In genomic region chr2:44495544-44495943, GRCh38 we compare ENCODE assay signal across 34 cellular contexts.
"Had no signal": no experiment of that assay in that cellular context is flagged by ENCODE, and none has a peak within 500 bp of the region (broad histone marks: within the 10 kb centered on the region; RNA-seq: fewer than 3 reads in every experiment).

No MANE protein-coding gene starts in this region.

- H3K4me3 ChIP-seq: adrenal gland, body of pancreas, breast epithelium had no signal

- ATAC-seq: activated CD8-positive, alpha-beta T cell treated with anti-CD3 and anti-CD28 coated beads for 36 hours; activated naive CD4-positive, alpha-beta T cell treated with anti-CD3 and anti-CD28 coated beads, Interleukin-2, amount 50 U/mL, for 72 hours; activated T-cell treated with anti-CD3 and anti-CD28 coated beads, Interleukin-2, amount 50 U/mL, for 4 hours; activated T-cell treated with anti-CD3 and anti-CD28 coated beads, Interleukin-2, amount 50 U/mL, for 72 hours; activated T-helper 17 cell treated with anti-CD3 and anti-CD28 coated beads, Interleukin-2, amount 50 U/mL, for 72 hours; body of pancreas had no signal

- H3K4me3 Mint-ChIP-seq: activated B cell treated with CpG ODN at 0.5 μM for 24 hours; activated CD4-positive, alpha-beta memory T cell treated with anti-CD3 and anti-CD28 coated beads for 36 hours; activated CD4-positive, alpha-beta T cell treated with anti-CD3 and anti-CD28 coated beads, Interleukin-2, amount 10 ng/mL, durations not matched to agents 24 days and 14 days; activated CD8-positive, alpha-beta T cell treated with anti-CD3 and anti-CD28 coated beads for 36 hours; activated naive CD4-positive, alpha-beta T cell treated with anti-CD3 and anti-CD28 coated beads for 36 hours; activated naive CD8-positive, alpha-beta T cell treated with anti-CD3 and anti-CD28 coated beads for 36 hours; activated T-cell treated with anti-CD3 and anti-CD28 coated beads, Interleukin-2, amount 50 U/mL, for 4 hours; activated T-cell treated with anti-CD3 and anti-CD28 coated beads, Interleukin-2, amount 50 U/mL, for 72 hours; activated T-helper 1 cell treated with anti-CD3 and anti-CD28 coated beads, Interleukin-12 subunit alpha, Interleukin-12 subunit beta, Interleukin-2, Interleukin-4 antibody, amounts not matched to agents 30 ng/mL and 10 ng/mL and 1 ng/mL, durations not matched to agents 14 hours and 24 hours and 36 hours; activated T-helper 17 cell treated with anti-CD3 and anti-CD28 coated beads, Interleukin-2, amount 50 U/mL, for 72 hours; T-helper 1 cell treated with Interleukin-12 subunit alpha and Interleukin-12 subunit beta and Interleukin-4 antibody, amounts not matched to agents 30 μg/mL and 1 μg/mL, for 36 hours; T-helper 2 cell treated with Interferon-gamma antibody and Interleukin-4, amounts not matched to agents 5 μg/mL and 100 μg/mL, for 36 hours had no signal

- H3K9me3 ChIP-seq: adrenal gland, body of pancreas, breast epithelium had no signal

- H3K36me3 Mint-ChIP-seq: activated CD4-positive, alpha-beta memory T cell treated with anti-CD3 and anti-CD28 coated beads for 36 hours had no signal

- H3K27me3 ChIP-seq: adrenal gland, body of pancreas, brain microvascular endothelial cell, breast epithelium had no signal

- DNase-seq: activated B cell treated with CpG ODN at 0.5 μM for 24 hours; activated CD4-positive, alpha-beta memory T cell treated with anti-CD3 and anti-CD28 coated beads for 36 hours; activated CD4-positive, alpha-beta T cell treated with anti-CD3 and anti-CD28 coated beads for 4 hours; activated CD4-positive, alpha-beta T cell treated with anti-CD3 and anti-CD28 coated beads, Interleukin-2, amount 10 ng/mL, durations not matched to agents 24 days and 14 days; activated CD4-positive, alpha-beta T cell treated with anti-CD3 and anti-CD28 coated beads, Interleukin-2, amount 50 U/mL, for 1 hour; activated CD4-positive, alpha-beta T cell treated with anti-CD3 and anti-CD28 coated beads, Interleukin-2, amount 50 U/mL, for 4 hours; activated CD4-positive, CD25-positive, alpha-beta regulatory T cell treated with anti-CD3 and anti-CD28 coated beads, Interleukin-2, amount 50 U/mL, for 72 hours; activated CD8-positive, alpha-beta memory T cell treated with anti-CD3 and anti-CD28 coated beads, Interleukin-2, amount 50 U/mL, for 4 hours; activated CD8-positive, alpha-beta T cell treated with anti-CD3 and anti-CD28 coated beads for 36 hours; activated effector memory CD4-positive, alpha-beta T cell treated with anti-CD3 and anti-CD28 coated beads, Interleukin-2, amount 50 U/mL, for 16 hours; activated gamma-delta T cell treated with Interleukin-2 at 50 U/mL for 16 hours; activated naive CD4-positive, alpha-beta T cell; activated naive CD4-positive, alpha-beta T cell treated with anti-CD3 and anti-CD28 coated beads for 36 hours; activated naive CD4-positive, alpha-beta T cell treated with anti-CD3 and anti-CD28 coated beads, Interleukin-2, amount 50 U/mL, for 16 hours; activated naive CD8-positive, alpha-beta T cell treated with anti-CD3 and anti-CD28 coated beads for 36 hours; activated T-cell treated with anti-CD3 and anti-CD28 coated beads for 4 hours; activated T-cell treated with anti-CD3 and anti-CD28 coated beads, Interleukin-2, amount 50 U/mL, for 1 hour; activated T-cell treated with anti-CD3 and anti-CD28 coated beads, Interleukin-2, amount 50 U/mL, for 4 hours; activated T-cell treated with anti-CD3 and anti-CD28 coated beads, Interleukin-2, amount 50 U/mL, for 72 hours; adrenal gland; amniotic stem cell; aorta; body of pancreas; brain microvascular endothelial cell; central memory CD4-positive, alpha-beta T cell; T-helper 2 cell; T-helper 9 cell had no signal

- H3K27ac Mint-ChIP-seq: activated B cell treated with CpG ODN at 0.5 μM for 24 hours; activated CD4-positive, alpha-beta memory T cell treated with anti-CD3 and anti-CD28 coated beads for 36 hours; activated CD4-positive, alpha-beta T cell treated with anti-CD3 and anti-CD28 coated beads, Interleukin-2, amount 10 ng/mL, durations not matched to agents 24 days and 14 days; activated CD8-positive, alpha-beta T cell treated with anti-CD3 and anti-CD28 coated beads for 36 hours; activated naive CD4-positive, alpha-beta T cell treated with anti-CD3 and anti-CD28 coated beads for 36 hours; activated naive CD4-positive, alpha-beta T cell treated with anti-CD3 and anti-CD28 coated beads, Interleukin-2, amount 50 U/mL, for 72 hours; activated naive CD8-positive, alpha-beta T cell treated with anti-CD3 and anti-CD28 coated beads for 36 hours; activated T-cell treated with anti-CD3 and anti-CD28 coated beads, Interleukin-2, amount 50 U/mL, for 72 hours; activated T-helper 1 cell treated with anti-CD3 and anti-CD28 coated beads, Interleukin-12 subunit alpha, Interleukin-12 subunit beta, Interleukin-2, Interleukin-4 antibody, amounts not matched to agents 30 ng/mL and 10 ng/mL and 1 ng/mL, durations not matched to agents 14 hours and 24 hours and 36 hours; activated T-helper 17 cell treated with anti-CD3 and anti-CD28 coated beads, Interleukin-2, amount 50 U/mL, for 72 hours; T-helper 1 cell treated with Interleukin-12 subunit alpha and Interleukin-12 subunit beta and Interleukin-4 antibody, amounts not matched to agents 30 μg/mL and 1 μg/mL, for 36 hours; T-helper 2 cell treated with Interferon-gamma antibody and Interleukin-4, amounts not matched to agents 5 μg/mL and 100 μg/mL, for 36 hours had no signal

- H3K4me1 ChIP-seq: body of pancreas, breast epithelium had no signal

- H3K4me1 Mint-ChIP-seq: activated B cell treated with CpG ODN at 0.5 μM for 24 hours; activated CD4-positive, alpha-beta T cell treated with anti-CD3 and anti-CD28 coated beads, Interleukin-2, amount 10 ng/mL, durations not matched to agents 24 days and 14 days; activated T-helper 17 cell treated with anti-CD3 and anti-CD28 coated beads, Interleukin-2, amount 50 U/mL, for 72 hours had no signal

- H3K27ac ChIP-seq: adrenal gland, body of pancreas, brain microvascular endothelial cell, breast epithelium, VCaP had no signal

- H3K36me3 ChIP-seq: adrenal gland, brain microvascular endothelial cell, breast epithelium had no signal

- H3K27me3 Mint-ChIP-seq: activated B cell treated with CpG ODN at 0.5 μM for 24 hours; activated CD4-positive, alpha-beta memory T cell treated with anti-CD3 and anti-CD28 coated beads for 36 hours; activated CD8-positive, alpha-beta T cell treated with anti-CD3 and anti-CD28 coated beads for 36 hours; activated naive CD8-positive, alpha-beta T cell treated with anti-CD3 and anti-CD28 coated beads for 36 hours; activated T-helper 17 cell treated with anti-CD3 and anti-CD28 coated beads, Interleukin-2, amount 50 U/mL, for 72 hours had no signal

- H3K9me3 Mint-ChIP-seq: activated B cell treated with CpG ODN at 0.5 μM for 24 hours; activated CD4-positive, alpha-beta memory T cell treated with anti-CD3 and anti-CD28 coated beads for 36 hours; activated CD4-positive, alpha-beta T cell treated with anti-CD3 and anti-CD28 coated beads, Interleukin-2, amount 10 ng/mL, durations not matched to agents 24 days and 14 days; activated CD8-positive, alpha-beta T cell treated with anti-CD3 and anti-CD28 coated beads for 36 hours; activated naive CD4-positive, alpha-beta T cell treated with anti-CD3 and anti-CD28 coated beads for 36 hours; activated naive CD4-positive, alpha-beta T cell treated with anti-CD3 and anti-CD28 coated beads, Interleukin-2, amount 50 U/mL, for 72 hours; activated naive CD8-positive, alpha-beta T cell treated with anti-CD3 and anti-CD28 coated beads for 36 hours; activated T-cell treated with anti-CD3 and anti-CD28 coated beads, Interleukin-2, amount 50 U/mL, for 4 hours; activated T-cell treated with anti-CD3 and anti-CD28 coated beads, Interleukin-2, amount 50 U/mL, for 72 hours; activated T-helper 1 cell treated with anti-CD3 and anti-CD28 coated beads, Interleukin-12 subunit alpha, Interleukin-12 subunit beta, Interleukin-2, Interleukin-4 antibody, amounts not matched to agents 30 ng/mL and 10 ng/mL and 1 ng/mL, durations not matched to agents 14 hours and 24 hours and 36 hours; activated T-helper 17 cell treated with anti-CD3 and anti-CD28 coated beads, Interleukin-2, amount 50 U/mL, for 72 hours; T-helper 1 cell treated with Interleukin-12 subunit alpha and Interleukin-12 subunit beta and Interleukin-4 antibody, amounts not matched to agents 30 μg/mL and 1 μg/mL, for 36 hours; T-helper 2 cell treated with Interferon-gamma antibody and Interleukin-4, amounts not matched to agents 5 μg/mL and 100 μg/mL, for 36 hours had no signal
